9 cellular contexts compared by ENCODE assay signal in the genomic region with DNA sequence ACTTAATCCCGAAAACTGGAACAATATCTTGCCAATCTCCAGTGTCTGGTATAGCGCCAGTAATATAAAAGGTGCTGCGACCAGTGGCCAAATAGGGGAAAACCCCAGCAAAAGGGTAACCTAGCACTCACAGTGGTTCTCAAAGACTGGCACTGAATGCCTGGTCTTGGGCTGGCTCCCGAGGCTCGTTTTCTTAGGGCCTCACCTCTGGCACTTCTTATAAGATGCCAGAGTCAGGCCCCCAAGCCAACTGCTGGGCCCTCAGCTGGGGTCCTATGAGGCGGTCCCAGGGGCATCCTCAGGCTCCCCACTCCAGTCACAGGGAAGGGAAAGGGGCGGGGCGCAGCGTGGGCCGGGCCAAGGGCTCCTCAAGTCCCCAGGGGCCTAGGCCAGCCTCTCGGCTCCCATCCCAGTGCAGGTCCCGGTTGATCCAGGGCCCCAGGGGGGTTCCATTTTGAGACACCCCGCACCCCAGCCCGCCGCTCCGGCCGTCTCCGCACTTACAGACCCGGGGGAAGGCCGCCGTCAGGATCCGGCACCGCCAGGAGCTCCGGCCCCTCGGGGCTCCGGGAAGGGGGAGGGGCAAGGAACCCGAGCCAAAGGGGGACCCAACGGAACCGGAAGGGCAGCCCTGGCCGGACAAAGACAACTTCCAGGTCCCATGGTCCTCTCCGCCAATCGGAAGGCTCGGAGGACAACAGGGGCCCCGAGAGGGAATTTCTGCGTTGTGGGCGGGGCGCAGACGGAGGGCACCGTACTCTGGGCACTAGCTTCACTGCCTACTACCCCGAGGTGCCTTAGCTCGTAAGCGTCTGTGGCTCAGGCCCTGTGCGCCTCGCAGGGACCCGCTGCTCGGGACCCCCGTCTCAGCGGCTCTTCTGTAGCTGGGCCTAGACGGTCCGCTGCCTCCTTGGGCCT. TPM values are rescaled to one million over a fixed set of nuclear protein-coding genes. Genes with fewer than 3 reads are reported as not detected.
A peak's percentile ranks its signal among the peaks of the same experiment; 100 is the strongest.
DNase-seq lines count a peak whose midpoint lies in the region; ATAC-seq and TF ChIP-seq lines count a peak whose summit lies in the region.
"Had no signal": no experiment of that assay in that cellular context is flagged by ENCODE, and none has a peak within 500 bp of the region (broad histone marks: within the 10 kb centered on the region; RNA-seq: fewer than 3 reads in every experiment).

Gene ZBTB26, minus strand, starts transcription at position 580 of the 918 bp plus-strand sequence. CDS start 11,578 bp downstream, outside the sequence.

- peak; percentile 98 for ATAC-seq in HG03432 (IDR thresholded peaks at IDR 0.05; ENCODE audit: unreplicated experiment)

- H3K4me1 Mint-ChIP-seq in chondrocyte (ENCODE audit: low read depth), result peaks cover 22% of the 10 kb centered on the region

- H3K27me3 Mint-ChIP-seq in chondrocyte (ENCODE audit: low read depth), result no peaks in the 10 kb centered on the region
- H3K27me3 Mint-ChIP-seq: dendritic cell treated with granulocyte-macrophage colony-stimulating factor and Interleukin-4, amounts not matched to agents 40 ng/mL and 50 ng/mL, for 4 days had no signal

- peaks cover 2% of the 10 kb centered on the region for H3K36me3 Mint-ChIP-seq in chondrocyte (ENCODE audit: low read depth)

- no peak for TF ChIP-seq CTCF in chondrocyte (IDR thresholded peaks at IDR 0.05)

- H3K27me3 ChIP-seq in layer of hippocampus (ENCODE audit: control insufficient read depth, insufficient read depth, low read length), result no peaks in the 10 kb centered on the region

- no peak within 1 kb of the TSS for H3K4me3 Mint-ChIP-seq in chondrocyte (ENCODE audit: unreplicated experiment)
- H3K4me3 Mint-ChIP-seq: dendritic cell treated with granulocyte-macrophage colony-stimulating factor and Interleukin-4, amounts not matched to agents 40 ng/mL and 50 ng/mL, for 4 days had no signal

- H3K9me3 Mint-ChIP-seq in chondrocyte (ENCODE audit: low read depth), result no peaks in the 10 kb centered on the region
- H3K9me3 Mint-ChIP-seq: dendritic cell treated with granulocyte-macrophage colony-stimulating factor and Interleukin-4, amounts not matched to agents 40 ng/mL and 50 ng/mL, for 4 days had no signal

- H3K27ac Mint-ChIP-seq in chondrocyte (ENCODE audit: unreplicated experiment), result peak within 1 kb of the TSS; percentile 93
- H3K27ac Mint-ChIP-seq: dendritic cell treated with granulocyte-macrophage colony-stimulating factor and Interleukin-4, amounts not matched to agents 40 ng/mL and 50 ng/mL, for 4 days had no signal

- peak within 1 kb of the TSS; percentile 91 for H3K27ac ChIP-seq in layer of hippocampus (ENCODE audit: low read depth, low read length)

- TF ChIP-seq POLR2A in GM19193 (IDR thresholded peaks at IDR 0.05; ENCODE audit: extremely low read depth, insufficient read depth, insufficient read length), result peak; percentile 86

- DNase-seq in Ammon's horn (ENCODE audit: low spot score) (peak; percentile 95), NCI-H460 (ENCODE audit: extremely low read depth, low read depth) (peak; percentile 97), chondrocyte (ENCODE audit: low spot score) (peak; percentile 96)
- DNase-seq in activated CD4-positive, alpha-beta T cell treated with anti-CD3 and anti-CD28 coated beads for 1 hour, result peak; percentile 75
- peak; percentile 72 to 83 for DNase-seq in stimulated activated CD4-positive, alpha-beta T cell treated with anti-CD3 and anti-CD28 coated beads, Interleukin-1b, Interleukin-23, amount 100 ng/mL, for 4 hours (ENCODE audit: low read depth in 2 of 2)

RNA-seq across cellular contexts. Expression of gene ZBTB26, which starts in this region (rescaled TPM):
- total RNA-seq in NCI-H460 (2014; rRNA removed; shearing (Covaris generic)), result 5.9 and 8.2 TPM in 2 replicates
- 12.5 and 18.0 TPM in 2 replicates for polyA plus RNA-seq in NCI-H460 (2014; cell fraction: nucleus; rRNA removed)
- 5.1 to 6.9 TPM (median 6.2 TPM) in 3 replicates for total RNA-seq in chondrocyte

Comparison
In these comparisons a context has a peak if more than half of its experiments do, and no peak if none do; other contexts are left out.
1. Peak in every context shown above with its lines: DNase-seq, ATAC-seq and H3K27ac ChIP-seq.